In genomic region chr6:152099816-152100618, GRCh38 we compare ENCODE assay signal across 10 cellular contexts.
DNase-seq lines count a peak whose midpoint lies in the region; ATAC-seq and TF ChIP-seq lines count a peak whose summit lies in the region.
"Had no signal": no experiment of that assay in that cellular context is flagged by ENCODE, and none has a peak within 500 bp of the region (broad histone marks: within the 10 kb centered on the region; RNA-seq: fewer than 3 reads in every experiment).

No MANE protein-coding gene starts in this region.

- H3K27ac ChIP-seq in suprapubic skin = peak overlapping the region; percentile 18

- peaks cover 3% of the 10 kb centered on the region for H3K4me1 Mint-ChIP-seq in activated T-helper 2 cell treated with anti-CD3 and anti-CD28 coated beads, Interferon-gamma antibody, Interleukin-2, Interleukin-4, amounts not matched to agents 10 μg/mL and 5 μg/mL and 100 μg/mL, durations not matched to agents 14 hours and 24 hours and 36 hours (ENCODE audit: low read depth)

- no peak for TF ChIP-seq EP300 in suprapubic skin (IDR thresholded peaks at IDR 0.05)

- no peaks in the 10 kb centered on the region for H3K36me3 Mint-ChIP-seq in activated T-helper 2 cell treated with anti-CD3 and anti-CD28 coated beads, Interferon-gamma antibody, Interleukin-2, Interleukin-4, amounts not matched to agents 10 μg/mL and 5 μg/mL and 100 μg/mL, durations not matched to agents 14 hours and 24 hours and 36 hours (ENCODE audit: low read depth)

- 49% methylated on average over 9 of the region's 10 CpGs for WGBS in suprapubic skin

- peaks cover 30% of the 10 kb centered on the region for H3K4me1 ChIP-seq in suprapubic skin

- peak; percentile 74 for DNase-seq in KBM-7
- peak; percentile 62 for DNase-seq in UCSD-AML1 (lab: John Stamatoyannopoulos, UW; ENCODE audit: unreplicated experiment)
- DNase-seq in left ventricle myocardium superior = peak; percentile 68
- peak in 1 of 2 donors; percentile 79 for DNase-seq in suprapubic skin (ENCODE audit: low spot score in 2 of 2)
- DNase-seq in nucleus accumbens (lab: John Stamatoyannopoulos, UW) = no peak
- no peak for DNase-seq in midbrain (lab: John Stamatoyannopoulos, UW)
- no peak for DNase-seq in activated T-helper 2 cell treated with anti-CD3 and anti-CD28 coated beads, Interferon-gamma antibody, Interleukin-2, Interleukin-4, amounts not matched to agents 10 μg/mL and 5 μg/mL and 100 μg/mL, durations not matched to agents 14 hours and 24 hours and 36 hours (ENCODE audit: low spot score)
- DNase-seq: activated effector memory CD4-positive, alpha-beta T cell treated with anti-CD3 and anti-CD28 coated beads, Interleukin-2, amount 50 U/mL, for 16 hours; KG1 had no signal

- no peak overlapping the region for H3K4me3 Mint-ChIP-seq in activated T-helper 2 cell treated with anti-CD3 and anti-CD28 coated beads, Interferon-gamma antibody, Interleukin-2, Interleukin-4, amounts not matched to agents 10 μg/mL and 5 μg/mL and 100 μg/mL, durations not matched to agents 14 hours and 24 hours and 36 hours (ENCODE audit: low read depth)
- H3K4me3 Mint-ChIP-seq: stimulated activated naive CD8-positive, alpha-beta T cell treated with anti-CD3 and anti-CD28 coated beads, Interleukin-15, Interleukin-2, amounts not matched to agents 100 ng/mL and 50 ng/mL, for 24 hours had no signal

- intact Hi-C loops in left ventricle myocardium superior (cut with micrococcal nuclease) = no loop called here
- intact Hi-C loops in activated T-helper 2 cell treated with anti-CD3 and anti-CD28 coated beads, Interferon-gamma antibody, Interleukin-2, Interleukin-4, amounts not matched to agents 10 μg/mL and 5 μg/mL and 100 μg/mL, durations not matched to agents 14 hours and 24 hours and 36 hours (cut with micrococcal nuclease) = no loop called here

- peaks cover 3% of the 10 kb centered on the region for H3K27me3 Mint-ChIP-seq in activated T-helper 2 cell treated with anti-CD3 and anti-CD28 coated beads, Interferon-gamma antibody, Interleukin-2, Interleukin-4, amounts not matched to agents 10 μg/mL and 5 μg/mL and 100 μg/mL, durations not matched to agents 14 hours and 24 hours and 36 hours (ENCODE audit: low read depth)
- H3K27me3 Mint-ChIP-seq: stimulated activated naive CD8-positive, alpha-beta T cell treated with anti-CD3 and anti-CD28 coated beads, Interleukin-15, Interleukin-2, amounts not matched to agents 100 ng/mL and 50 ng/mL, for 24 hours had no signal

- no peak for TF ChIP-seq CTCF in suprapubic skin (IDR thresholded peaks at IDR 0.05)

- no peaks in the 10 kb centered on the region for H3K36me3 ChIP-seq in suprapubic skin

- no peaks in the 10 kb centered on the region for H3K9me3 ChIP-seq in suprapubic skin

- no peaks in the 10 kb centered on the region for H3K27me3 ChIP-seq in suprapubic skin

- no peak overlapping the region for H3K27ac Mint-ChIP-seq in activated T-helper 2 cell treated with anti-CD3 and anti-CD28 coated beads, Interferon-gamma antibody, Interleukin-2, Interleukin-4, amounts not matched to agents 10 μg/mL and 5 μg/mL and 100 μg/mL, durations not matched to agents 14 hours and 24 hours and 36 hours
- H3K27ac Mint-ChIP-seq: stimulated activated naive CD8-positive, alpha-beta T cell treated with anti-CD3 and anti-CD28 coated beads, Interleukin-15, Interleukin-2, amounts not matched to agents 100 ng/mL and 50 ng/mL, for 24 hours had no signal

- no peak overlapping the region for H3K4me3 ChIP-seq in suprapubic skin

- in situ Hi-C loops in KBM-7 (cut with MboI; ENCODE audit: low pct_unique_long_range_greater_than_20kb, low sequenced_read_pairs) = no loop called here

- no peaks in the 10 kb centered on the region for H3K9me3 Mint-ChIP-seq in activated T-helper 2 cell treated with anti-CD3 and anti-CD28 coated beads, Interferon-gamma antibody, Interleukin-2, Interleukin-4, amounts not matched to agents 10 μg/mL and 5 μg/mL and 100 μg/mL, durations not matched to agents 14 hours and 24 hours and 36 hours
- H3K9me3 Mint-ChIP-seq: stimulated activated naive CD8-positive, alpha-beta T cell treated with anti-CD3 and anti-CD28 coated beads, Interleukin-15, Interleukin-2, amounts not matched to agents 100 ng/mL and 50 ng/mL, for 24 hours had no signal

- no peak for TF ChIP-seq POLR2A in suprapubic skin (IDR thresholded peaks at IDR 0.05)

- peak; percentile 85 for ATAC-seq in left ventricle myocardium superior

Comparison
In these comparisons a context has a peak if more than half of its experiments do, and no peak if none do; other contexts are left out.
1. DNase-seq: peak in KBM-7 (single experiment), UCSD-AML1 (single experiment) and left ventricle myocardium superior (single experiment); none in nucleus accumbens (0 of 56), midbrain (single experiment) and activated T-helper 2 cell treated with anti-CD3 and anti-CD28 coated beads, Interferon-gamma antibody, Interleukin-2, Interleukin-4, amounts not matched to agents 10 μg/mL and 5 μg/mL and 100 μg/mL, durations not matched to agents 14 hours and 24 hours and 36 hours (single experiment).